ENCODE assay signal across 18 cellular contexts in the genomic region with DNA sequence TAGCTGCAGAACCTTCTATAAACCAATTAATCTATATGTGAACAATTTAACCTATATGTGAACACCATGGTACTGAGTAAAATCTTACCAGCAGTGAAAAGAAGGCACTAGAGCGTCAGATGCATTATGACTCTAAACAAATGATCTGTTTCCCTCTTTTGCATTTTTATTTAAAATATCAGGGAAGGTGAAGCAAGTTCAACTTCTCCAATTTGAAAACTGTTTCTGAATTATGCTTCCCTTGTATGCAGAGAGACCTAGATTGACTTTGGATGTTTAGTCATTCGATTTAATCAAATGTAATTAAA.
A peak's percentile ranks its signal among the peaks of the same experiment; 100 is the strongest.
DNase-seq lines count a peak whose midpoint lies in the region; ATAC-seq and TF ChIP-seq lines count a peak whose summit lies in the region.
"Had no signal": no experiment of that assay in that cellular context is flagged by ENCODE, and none has a peak within 500 bp of the region (broad histone marks: within the 10 kb centered on the region; RNA-seq: fewer than 3 reads in every experiment).

No MANE protein-coding gene starts in this region.

- peaks cover 42% of the 10 kb centered on the region for H3K36me3 ChIP-seq in CD4-positive, CD25-positive, alpha-beta regulatory T cell (ENCODE audit: control insufficient read depth, insufficient read depth, low read length)
- H3K36me3 ChIP-seq in GM06990 (ENCODE audit: control insufficient read depth, insufficient read depth, low read length) = peaks cover 1% of the 10 kb centered on the region
- H3K36me3 ChIP-seq: HAP-1, neutrophil, right atrium auricular region had no signal

- peak overlapping the region; percentile 90 for H3K4me3 ChIP-seq in CD4-positive, CD25-positive, alpha-beta regulatory T cell (ENCODE audit: low read depth, low read length)
- peak overlapping the region; percentile 61 for H3K4me3 ChIP-seq in GM06990 (replicated peaks; ENCODE audit: low read depth, low read length)
- H3K4me3 ChIP-seq: HAP-1, PC-9, right atrium auricular region had no signal

- H3K27me3 ChIP-seq in CD4-positive, CD25-positive, alpha-beta regulatory T cell (ENCODE audit: control insufficient read depth, insufficient read depth, low read length) = no peaks in the 10 kb centered on the region
- no peaks in the 10 kb centered on the region for H3K27me3 ChIP-seq in GM06990 (replicated peaks; ENCODE audit: control insufficient read depth, insufficient read depth, low read length)
- H3K27me3 ChIP-seq: neutrophil, right atrium auricular region had no signal

- no peak for TF ChIP-seq CTCF in GM06990 (IDR thresholded peaks at IDR 0.05; ENCODE audit: insufficient read depth, low read length, poor library complexity, severe bottlenecking)
- TF ChIP-seq CTCF in activated CD8-positive, alpha-beta T cell treated with anti-CD3 and anti-CD28 coated beads for 36 hours (IDR thresholded peaks at IDR 0.05) = no peak

- DNase-seq in CD4-positive, CD25-positive, alpha-beta regulatory T cell = no peak
- DNase-seq in GM06990 (ENCODE audit: extremely low read depth, insufficient read length) = peak; percentile 63
- no peak for DNase-seq in activated CD8-positive, alpha-beta T cell treated with anti-CD3 and anti-CD28 coated beads for 36 hours
- DNase-seq in naive thymus-derived CD8-positive, alpha-beta T cell = no peak
- DNase-seq in cerebellar nuclear complex (lab: John Stamatoyannopoulos, UW) = no peak
- DNase-seq in AG08395 (ENCODE audit: low spot score) = no peak
- DNase-seq: activated CD8-positive, alpha-beta memory T cell treated with anti-CD3 and anti-CD28 coated beads, Interleukin-2, amount 50 U/mL, for 48 hours; anterior cingulate cortex; C1 segment of cervical spinal cord; DMS79 treated with DMSO at 0.1 percent for 48 hours; mammary epithelial cell; NCI-H2029; NCI-H524; PC-9 had no signal

- H3K27me3 Mint-ChIP-seq in CD4-positive, CD25-positive, alpha-beta regulatory T cell = no peaks in the 10 kb centered on the region
- no peaks in the 10 kb centered on the region for H3K27me3 Mint-ChIP-seq in activated CD8-positive, alpha-beta T cell treated with anti-CD3 and anti-CD28 coated beads for 36 hours
- no peaks in the 10 kb centered on the region for H3K27me3 Mint-ChIP-seq in naive thymus-derived CD8-positive, alpha-beta T cell

- H3K4me1 Mint-ChIP-seq in CD4-positive, CD25-positive, alpha-beta regulatory T cell = peaks cover 28 to 81% (median 39%) of the 10 kb centered on the region in 4 donors
- peaks cover 26% of the 10 kb centered on the region for H3K4me1 Mint-ChIP-seq in activated CD8-positive, alpha-beta T cell treated with anti-CD3 and anti-CD28 coated beads for 36 hours (ENCODE audit: low read depth)
- H3K4me1 Mint-ChIP-seq in naive thymus-derived CD8-positive, alpha-beta T cell = peaks cover 17 to 82% (median 72%) of the 10 kb centered on the region in 4 donors

- CTCF ChIA-PET in activated CD8-positive, alpha-beta T cell treated with anti-CD3 and anti-CD28 coated beads for 36 hours (lab: Charles Lee) = interaction anchor here (0.7 to 2.0 kb wide), 7 partner anchors 17 to 62 kb away, joined by 3 to 6 read pairs (median 5); no protein-coding TSS in a partner anchor

- no peaks in the 10 kb centered on the region for H3K9me3 Mint-ChIP-seq in CD4-positive, CD25-positive, alpha-beta regulatory T cell
- no peaks in the 10 kb centered on the region for H3K9me3 Mint-ChIP-seq in activated CD8-positive, alpha-beta T cell treated with anti-CD3 and anti-CD28 coated beads for 36 hours
- no peaks in the 10 kb centered on the region for H3K9me3 Mint-ChIP-seq in naive thymus-derived CD8-positive, alpha-beta T cell

- H3K9me3 ChIP-seq in CD4-positive, CD25-positive, alpha-beta regulatory T cell (ENCODE audit: control insufficient read depth in 2 of 2, low read length in 2 of 2) = no peaks in the 10 kb centered on the region
- H3K9me3 ChIP-seq: HAP-1, neutrophil, right atrium auricular region had no signal

- H3K36me3 Mint-ChIP-seq in CD4-positive, CD25-positive, alpha-beta regulatory T cell = peaks cover 78% of the 10 kb centered on the region
- peaks cover 94% of the 10 kb centered on the region for H3K36me3 Mint-ChIP-seq in activated CD8-positive, alpha-beta T cell treated with anti-CD3 and anti-CD28 coated beads for 36 hours (ENCODE audit: low read depth)
- H3K36me3 Mint-ChIP-seq in naive thymus-derived CD8-positive, alpha-beta T cell = peaks cover 12 to 89% (median 53%) of the 10 kb centered on the region in 3 donors

- peak overlapping the region; percentile 85 to 95 (median 89) for H3K4me3 Mint-ChIP-seq in CD4-positive, CD25-positive, alpha-beta regulatory T cell
- H3K4me3 Mint-ChIP-seq in activated CD8-positive, alpha-beta T cell treated with anti-CD3 and anti-CD28 coated beads for 36 hours = peak overlapping the region; percentile 79
- H3K4me3 Mint-ChIP-seq in naive thymus-derived CD8-positive, alpha-beta T cell = peak overlapping the region; percentile 79 to 94 (median 86)

- peak overlapping the region; percentile 96 to 100 (median 99) for H3K27ac Mint-ChIP-seq in CD4-positive, CD25-positive, alpha-beta regulatory T cell
- H3K27ac Mint-ChIP-seq in activated CD8-positive, alpha-beta T cell treated with anti-CD3 and anti-CD28 coated beads for 36 hours = peak overlapping the region; percentile 96
- H3K27ac Mint-ChIP-seq in naive thymus-derived CD8-positive, alpha-beta T cell = peak overlapping the region; percentile 86 to 99 (median 98)

- POLR2A ChIA-PET in activated CD8-positive, alpha-beta T cell treated with anti-CD3 and anti-CD28 coated beads for 36 hours (lab: Charles Lee) = interaction anchor here (0.9 to 33.3 kb wide), 11 partner anchors 3 to 659 kb away, joined by 3 to 1006 read pairs (median 22); partner anchors contain the start of gene RBM23
- POLR2A ChIA-PET in naive thymus-derived CD8-positive, alpha-beta T cell (lab: Charles Lee) = interaction anchor here (1.1 to 34.2 kb wide), 9 partner anchors 11 to 590 kb away, joined by 3 to 760 read pairs (median 91); no protein-coding TSS in a partner anchor

- ATAC-seq in CD4-positive, CD25-positive, alpha-beta regulatory T cell (ENCODE audit: low read depth in 2 of 2) = no peak
- no peak for ATAC-seq in activated CD8-positive, alpha-beta T cell treated with anti-CD3 and anti-CD28 coated beads for 36 hours
- ATAC-seq in naive thymus-derived CD8-positive, alpha-beta T cell = no peak
- ATAC-seq in GM21423 (IDR thresholded peaks at IDR 0.05; ENCODE audit: unreplicated experiment) = no peak

- peaks cover 80% of the 10 kb centered on the region for H3K4me1 ChIP-seq in CD4-positive, CD25-positive, alpha-beta regulatory T cell (ENCODE audit: control insufficient read depth, insufficient read depth, low read length, poor library complexity, severe bottlenecking)
- H3K4me1 ChIP-seq: HAP-1 had no signal

- peak overlapping the region; percentile 99 for H3K27ac ChIP-seq in CD4-positive, CD25-positive, alpha-beta regulatory T cell (ENCODE audit: insufficient read depth, low read length, poor library complexity, severe bottlenecking)
- H3K27ac ChIP-seq: neutrophil, PC-9 had no signal

- intact Hi-C loops in activated CD8-positive, alpha-beta T cell treated with anti-CD3 and anti-CD28 coated beads for 36 hours (cut with micrococcal nuclease) = no loop called here
